ENCODE assay signal across 9 cellular contexts in genomic region chr10:93436577-93436976, GRCh38. TPM values are rescaled to one million over a fixed set of nuclear protein-coding genes. Genes with fewer than 3 reads are reported as not detected.
DNase-seq lines count a peak whose midpoint lies in the region; ATAC-seq, FAIRE-seq and TF ChIP-seq lines count a peak whose summit lies in the region.
"Had no signal": no experiment of that assay in that cellular context is flagged by ENCODE, and none has a peak within 500 bp of the region (broad histone marks: within the 10 kb centered on the region; RNA-seq: fewer than 3 reads in every experiment).

No MANE protein-coding gene starts in this region.

- TF ChIP-seq POLR2A in HCT116 (IDR thresholded peaks at IDR 0.05; ENCODE audit: borderline replicate concordance, extremely low read depth, insufficient read depth, insufficient read length) (no peak), K562 (conservative IDR thresholded peaks at IDR 0.05) (no peak)

- no peaks in the 10 kb centered on the region for H3K9me2 ChIP-seq in HCT116 (ENCODE audit: insufficient read depth)

- H3K9ac ChIP-seq in HCT116 (ENCODE audit: low read length) (peak overlapping the region; percentile 76), K562 (ENCODE audit: insufficient read depth in 1 of 2, low read depth in 2 of 2, low read length in 2 of 2) (no peak overlapping the region), iPS-20b (ENCODE audit: low read depth, low read length) (peak overlapping the region; percentile 67; the same call in 1 of the 2 replicates), smooth muscle cell (ENCODE audit: low read depth) (peak overlapping the region; percentile 99)

- H3K79me2 ChIP-seq in HCT116 (ENCODE audit: insufficient read depth, low read length) = peaks cover 99% of the 10 kb centered on the region
- H3K79me2 ChIP-seq in K562 (ENCODE audit: control insufficient read depth, insufficient read depth, low read length) = no peaks in the 10 kb centered on the region
- peaks cover 29% of the 10 kb centered on the region for H3K79me2 ChIP-seq in smooth muscle cell (ENCODE audit: low read depth)

- TF ChIP-seq CTCF in HCT116 (IDR thresholded peaks at IDR 0.05 in 2 of 3, conservative IDR thresholded peaks at IDR 0.05 in 1 of 3; ENCODE audit: borderline replicate concordance in 1 of 3, insufficient read depth in 1 of 3, low read depth in 2 of 3, low read length in 2 of 3) = no peak
- no peak for TF ChIP-seq CTCF in K562 (IDR thresholded peaks at IDR 0.05 in 2 of 3, conservative IDR thresholded peaks at IDR 0.05 in 1 of 3; ENCODE audit: insufficient read depth in 2 of 3, low read depth in 1 of 3, low read length in 3 of 3)
- TF ChIP-seq CTCF in smooth muscle cell (IDR thresholded peaks at IDR 0.05; ENCODE audit: borderline replicate concordance, insufficient read depth, poor library complexity, severe bottlenecking) = no peak

- BruUV-seq in HCT116 (replicated peaks; lab: Mats Ljungman, UMichigan) = TSS peak; percentile 94
- no TSS peak for BruUV-seq in K562 (replicated peaks; lab: Mats Ljungman, UMichigan)

- H3K27ac ChIP-seq in HCT116 (ENCODE audit: low read depth, low read length) (peak overlapping the region; percentile 100), K562 (ENCODE audit: extremely low read depth, low read depth, low read length) (peak overlapping the region; percentile 43; the same call in 1 of the 3 replicates), iPS-20b (ENCODE audit: low read length) (peak overlapping the region; percentile 73), smooth muscle cell (ENCODE audit: low read depth) (peak overlapping the region; percentile 100)

- H3K4me3 ChIP-seq in HCT116 (replicated peaks in 1 of 2; ENCODE audit: low read depth in 1 of 2, low read length in 2 of 2) (peak overlapping the region; percentile 12 to 35), K562 (no peak overlapping the region), iPS-20b (ENCODE audit: low read length) (no peak overlapping the region; the same call in 1 of the 2 replicates), smooth muscle cell (peak overlapping the region; percentile 34)

- H3K27me3 ChIP-seq in HCT116 (ENCODE audit: insufficient read depth, low read length) = no peaks in the 10 kb centered on the region
- peaks cover 9 to 17% of the 10 kb centered on the region in 2 experiments; a peak in 4 of 5 replicates for H3K27me3 ChIP-seq in K562 (ENCODE audit: control insufficient read depth in 2 of 2, insufficient read depth in 2 of 2, low read length in 2 of 2)
- H3K27me3 ChIP-seq in iPS-20b (ENCODE audit: insufficient read depth, low read length) = no peaks in the 10 kb centered on the region
- H3K27me3 ChIP-seq in smooth muscle cell (ENCODE audit: low read depth) = no peaks in the 10 kb centered on the region

- no peaks in the 10 kb centered on the region for H3K9me1 ChIP-seq in K562 (ENCODE audit: control insufficient read depth, insufficient read depth, low read length)

- 25% methylated on average over 2 of the region's 2 CpGs for WGBS in K562 (ENCODE audit: insufficient coverage, low coverage, missing lambda C conversion rate)
- 2% methylated on average over 2 of the region's 2 CpGs for WGBS in smooth muscle cell (ENCODE audit: low lambda C conversion rate)

- no peak for ATAC-seq in HCT116
- ATAC-seq in K562 = no peak
- no peak for ATAC-seq in GM21367 (IDR thresholded peaks at IDR 0.05; ENCODE audit: unreplicated experiment)

- TF ChIP-seq RAD21 in HCT116 (IDR thresholded peaks at IDR 0.05; ENCODE audit: low read depth) = no peak
- TF ChIP-seq RAD21 in K562 (CRISPR knock-in tag; conservative IDR thresholded peaks at IDR 0.05 in 1 of 2, IDR thresholded peaks at IDR 0.05 in 1 of 2) = no peak

- in situ Hi-C loops in K562 (cut with MboI) = no loop called here

- POLR2A ChIA-PET in HCT116 (lab: Charles Lee) = interaction anchor here (0.7 to 2.9 kb wide), 15 partner anchors 9 to 53 kb away, joined by 3 to 17 read pairs (median 9); partner anchors contain the start of gene MYOF
- POLR2A ChIA-PET in K562 (lab: Yijun Ruan, JAX) = interaction anchor here (1.2 kb wide), 1 partner anchor 23 kb away, joined by 3 read pairs; no protein-coding TSS in a partner anchor

- CTCF ChIA-PET in HCT116 (lab: Charles Lee) = interaction anchor here (1.2 to 1.3 kb wide), 2 partner anchors 45 to 59 kb away, joined by 3 to 5 read pairs; partner anchors contain the start of gene MYOF
- CTCF ChIA-PET in K562 (lab: Yijun Ruan, JAX; ENCODE audit: low intra/inter-chr PET ratio) = no interaction called here

- RAD21 ChIA-PET in HCT116 (lab: Charles Lee; ENCODE audit: low non-redundant PET in 1 of 2, low total read pairs in 2 of 2, uncharacterized antibody in 2 of 2, unreplicated experiment in 2 of 2) = no interaction called here

- intact Hi-C loops in HCT116 (cut with micrococcal nuclease) (no loop called here), K562 (cut with micrococcal nuclease) (no loop called here)

- FAIRE-seq in K562 (lab: Jason Lieb, UNC) = no peak

- H4K20me1 ChIP-seq in HCT116 (ENCODE audit: insufficient read depth) (no peaks in the 10 kb centered on the region), K562 (replicated peaks; ENCODE audit: control insufficient read depth, insufficient read depth, low read length) (no peaks in the 10 kb centered on the region), smooth muscle cell (ENCODE audit: low read depth) (no peaks in the 10 kb centered on the region)

- no peak for DNase-seq in HCT116 (ENCODE audit: low read depth, low spot score)
- DNase-seq in K562 (ENCODE audit: extremely low read depth in 1 of 4, low spot score in 3 of 4) = no peak
- DNase-seq in smooth muscle cell (lab: John Stamatoyannopoulos, UW; ENCODE audit: unreplicated experiment) = no peak
- DNase-seq in NCI-H2227 (lab: John Stamatoyannopoulos, UW; ENCODE audit: unreplicated experiment) = no peak
- no peak for DNase-seq in RPMI8226
- DNase-seq in DMS114 treated with DMSO at 0.1 percent for 48 hours (lab: John Stamatoyannopoulos, UW; ENCODE audit: unreplicated experiment) = no peak
- DNase-seq: activated CD4-positive, alpha-beta T cell treated with anti-CD3 and anti-CD28 coated beads, Interleukin-2, amount 50 U/mL, for 48 hours had no signal

- H3K36me3 ChIP-seq in HCT116 (ENCODE audit: control insufficient read depth in 1 of 2, insufficient read depth in 2 of 2, low read length in 2 of 2) (peaks cover 0 to 14% of the 10 kb centered on the region in 2 experiments; a peak in 1 of 4 replicates), K562 (ENCODE audit: control insufficient read depth, insufficient read depth, low read length) (no peaks in the 10 kb centered on the region), iPS-20b (ENCODE audit: insufficient read depth, low read depth, low read length) (no peaks in the 10 kb centered on the region), smooth muscle cell (ENCODE audit: low read depth) (no peaks in the 10 kb centered on the region)

- no peak for TF ChIP-seq EP300 in K562 (IDR thresholded peaks at IDR 0.05; ENCODE audit: low read length)

- peaks cover 88 to 96% of the 10 kb centered on the region in 2 experiments for H3K4me1 ChIP-seq in HCT116 (ENCODE audit: control insufficient read depth in 1 of 2, insufficient read depth in 2 of 2, low read length in 2 of 2)
- H3K4me1 ChIP-seq in K562 (replicated peaks in 1 of 2; ENCODE audit: control insufficient read depth in 2 of 2, insufficient read depth in 2 of 2, low read length in 2 of 2) = no peaks in the 10 kb centered on the region; a peak in 2 of 5 replicates
- H3K4me1 ChIP-seq in iPS-20b (ENCODE audit: insufficient read depth, low read length) = peaks cover 42% of the 10 kb centered on the region
- H3K4me1 ChIP-seq in smooth muscle cell (ENCODE audit: low read depth) = peaks cover 54% of the 10 kb centered on the region

- peaks cover 29% of the 10 kb centered on the region for H3F3A ChIP-seq in smooth muscle cell (ENCODE audit: low read depth)

- H3K9me3 ChIP-seq in HCT116 (ENCODE audit: control insufficient read depth in 1 of 2, insufficient read depth in 1 of 2, low read depth in 1 of 2, low read length in 2 of 2) = no peaks in the 10 kb centered on the region
- H3K9me3 ChIP-seq in K562 (replicated peaks; ENCODE audit: control insufficient read depth, insufficient read depth, low read depth, low read length) = no peaks in the 10 kb centered on the region
- no peaks in the 10 kb centered on the region for H3K9me3 ChIP-seq in iPS-20b (ENCODE audit: insufficient read depth, low read depth, low read length)
- no peaks in the 10 kb centered on the region for H3K9me3 ChIP-seq in smooth muscle cell (replicated peaks; ENCODE audit: low read depth)

- H3K4me2 ChIP-seq in HCT116 (ENCODE audit: low read length) (peak overlapping the region; percentile 73), K562 (ENCODE audit: insufficient read depth, low read length) (no peak overlapping the region), smooth muscle cell (peak overlapping the region; percentile 83)

- H2AFZ ChIP-seq in HCT116 (ENCODE audit: low read depth, low read length, poor library complexity, severe bottlenecking) (no peak overlapping the region), K562 (ENCODE audit: low read depth, low read length) (no peak overlapping the region), smooth muscle cell (ENCODE audit: low read depth) (no peak overlapping the region)

RNA-seq across cellular contexts. Expression of gene MYOF, which starts 45.6 kb away (rescaled TPM):
- total RNA-seq in HCT116 (2021; ENCODE audit: unreplicated experiment) (250 TPM), K562 (2014; rRNA removed) (not detected in 2 replicates), K562 (2014; rRNA removed; fragmentation: Illumina TruSeq; extraction: Trizol) (not detected in 2 replicates), K562 (2015; rRNA removed; fragmentation: Illumina TruSeq; extraction: Trizol) (not detected in 2 replicates), K562 (2021) (0.27 and 0.67 TPM in 2 replicates), smooth muscle cell (99.5 and 99.6 TPM in 2 replicates)
- polyA plus RNA-seq in HCT116 (2012) = 119 and 134 TPM in 2 replicates
- total RNA-seq in K562 (2011; cell fraction: chromatin; rRNA removed; ENCODE audit: low replicate concordance) = not detected in 2 replicates
- under 0.01 TPM in 1 of 2 replicates, not detected in the other for total RNA-seq in K562 (2011; cell fraction: nucleolus; rRNA removed)
- not detected in 2 replicates for total RNA-seq in K562 (2011; cell fraction: nucleoplasm; rRNA removed)
- polyA plus RNA-seq in K562 (2011; rRNA removed) (0.06 TPM in 1 of 2 replicates, not detected in the other), K562 (2014; fragmentation: Illumina TruSeq; extraction: Trizol) (not detected in 2 replicates), K562 (2014; fragmentation: Nextera tagmentation; extraction: Ambion mirVana) (not detected), K562 (2014; rRNA removed) (not detected in 2 replicates), smooth muscle cell (29.6 and 45.1 TPM in 2 replicates)
- polyA plus RNA-seq in K562 (2011; cell fraction: cytosol; rRNA removed) = 0.03 TPM in 1 of 2 replicates, not detected in the other
- 0.10 TPM in 1 of 2 replicates, not detected in the other for polyA plus RNA-seq in K562 (2011; cell fraction: nucleus; rRNA removed)
- 0.07 TPM in 1 of 2 replicates, not detected in the other for polyA plus RNA-seq in K562 (2012)
- 0.03 and 0.04 TPM in 2 replicates for polyA minus RNA-seq in K562 (2011; rRNA and poly(A)+ RNA removed)
- 0.38 and 0.64 TPM in 2 replicates for polyA minus RNA-seq in K562 (2011; cell fraction: cytosol; rRNA and poly(A)+ RNA removed)
- 0.11 and 0.27 TPM in 2 replicates for polyA minus RNA-seq in K562 (2011; cell fraction: nucleus; rRNA and poly(A)+ RNA removed)

RNA-seq across cellular contexts. Expression of gene CEP55, which starts 59.8 kb away (rescaled TPM):
- 63.7 TPM for total RNA-seq in HCT116 (2021; ENCODE audit: unreplicated experiment)
- 24.8 and 38.0 TPM in 2 replicates for polyA plus RNA-seq in HCT116 (2012)
- 8.6 and 27.1 TPM in 2 replicates for total RNA-seq in K562 (2011; cell fraction: chromatin; rRNA removed; ENCODE audit: low replicate concordance)
- 4.5 and 7.1 TPM in 2 replicates for total RNA-seq in K562 (2011; cell fraction: nucleolus; rRNA removed)
- total RNA-seq in K562 (2011; cell fraction: nucleoplasm; rRNA removed) = 9.2 and 14.7 TPM in 2 replicates
- total RNA-seq in K562 (2014; rRNA removed) = 18.1 TPM in 2 replicates
- 27.0 and 31.5 TPM in 2 replicates for total RNA-seq in K562 (2014; rRNA removed; fragmentation: Illumina TruSeq; extraction: Trizol)
- 27.8 and 32.5 TPM in 2 replicates for total RNA-seq in K562 (2015; rRNA removed; fragmentation: Illumina TruSeq; extraction: Trizol)
- total RNA-seq in K562 (2021) = 15.8 and 16.7 TPM in 2 replicates
- polyA plus RNA-seq in K562 (2011; rRNA removed) = 20.3 and 25.2 TPM in 2 replicates
- polyA plus RNA-seq in K562 (2011; cell fraction: cytosol; rRNA removed) = 4.6 and 8.9 TPM in 2 replicates
- 5.1 and 7.4 TPM in 2 replicates for polyA plus RNA-seq in K562 (2011; cell fraction: nucleus; rRNA removed)
- 13.7 and 13.8 TPM in 2 replicates for polyA plus RNA-seq in K562 (2012)
- 18.3 and 23.4 TPM in 2 replicates for polyA plus RNA-seq in K562 (2014; fragmentation: Illumina TruSeq; extraction: Trizol)
- 1 to 10 TPM; 4.4 to 5.6 TPM for polyA plus RNA-seq in K562 (2014; fragmentation: Nextera tagmentation; extraction: Ambion mirVana)
- polyA plus RNA-seq in K562 (2014; rRNA removed) = 14.0 and 15.2 TPM in 2 replicates
- 19.7 and 21.8 TPM in 2 replicates for polyA minus RNA-seq in K562 (2011; rRNA and poly(A)+ RNA removed)
- polyA minus RNA-seq in K562 (2011; cell fraction: cytosol; rRNA and poly(A)+ RNA removed) = 7.2 and 8.6 TPM in 2 replicates
- polyA minus RNA-seq in K562 (2011; cell fraction: nucleus; rRNA and poly(A)+ RNA removed) = 3.1 and 5.8 TPM in 2 replicates
- 6.5 and 9.3 TPM in 2 replicates for total RNA-seq in smooth muscle cell
- 5.4 and 6.8 TPM in 2 replicates for polyA plus RNA-seq in smooth muscle cell

Comparison
In these comparisons a context has a peak if more than half of its experiments do, and no peak if none do; other contexts are left out.
1. H3K27ac ChIP-seq: peak in every context shown above with its lines; median percentile 100 in HCT116; 100 in smooth muscle cell; 73 in iPS-20b; 43 in K562.
2. H3K4me3 ChIP-seq: peak in HCT116 (2 of 2) and smooth muscle cell (single experiment); none in K562 (single experiment) and iPS-20b (single experiment).
3. H3K9ac ChIP-seq: peak in HCT116 (single experiment), iPS-20b (single experiment) and smooth muscle cell (single experiment); none in K562 (0 of 2).
4. RNA of gene MYOF, which starts 45.6 kb away (total RNA-seq): 250 TPM in HCT116 (single experiment) and 99.5 to 99.6 TPM in smooth muscle cell; under 0.01 to 0.67 TPM in K562; every median in the first group is over 10 times any median in the second.